26 cellular contexts compared by ENCODE assay signal in the genomic region with DNA sequence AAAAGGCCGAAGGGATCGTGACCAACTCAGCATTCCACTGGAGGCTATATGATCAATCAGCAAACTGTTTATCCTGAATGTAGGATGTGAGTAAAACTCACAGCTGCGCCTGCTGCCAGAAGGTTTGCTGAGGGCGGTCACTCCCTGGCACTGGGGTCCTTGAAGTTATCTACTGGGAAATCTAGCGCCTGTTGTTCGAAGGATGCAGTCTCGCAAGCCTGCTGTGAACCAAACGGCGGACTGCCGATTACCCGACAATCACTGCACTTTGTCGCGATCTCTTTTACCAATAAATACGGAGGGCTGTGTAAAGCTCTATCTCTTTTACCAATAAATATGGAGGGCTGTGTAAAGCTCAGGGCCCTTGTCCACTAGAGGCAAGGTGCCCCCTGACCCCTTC.
"Had no signal": no experiment of that assay in that cellular context is flagged by ENCODE, and none has a peak within 500 bp of the region (broad histone marks: within the 10 kb centered on the region; RNA-seq: fewer than 3 reads in every experiment).

No MANE protein-coding gene starts in this region.

- H3K9me3 ChIP-seq: adrenal gland, body of pancreas, colonic mucosa, esophagus squamous epithelium had no signal

- H3K27me3 ChIP-seq: adrenal gland, body of pancreas, colonic mucosa, esophagus squamous epithelium, gastroesophageal sphincter, heart right ventricle had no signal

- H3K36me3 ChIP-seq: colonic mucosa had no signal

- DNase-seq: activated B cell treated with CpG ODN at 0.5 μM for 24 hours; activated CD4-positive, alpha-beta T cell treated with anti-CD3 and anti-CD28 coated beads for 48 hours; activated CD4-positive, alpha-beta T cell treated with anti-CD3 and anti-CD28 coated beads, Interleukin-2, amount 50 U/mL, for 1 hour; activated CD4-positive, alpha-beta T cell treated with anti-CD3 and anti-CD28 coated beads, Interleukin-2, amount 50 U/mL, for 48 hours; activated CD8-positive, alpha-beta memory T cell treated with anti-CD3 and anti-CD28 coated beads for 24 hours; activated CD8-positive, alpha-beta T cell treated with anti-CD3 and anti-CD28 coated beads for 36 hours; activated naive CD4-positive, alpha-beta T cell treated with anti-CD3 and anti-CD28 coated beads for 36 hours; activated naive CD8-positive, alpha-beta T cell treated with anti-CD3 and anti-CD28 coated beads for 36 hours; activated naive CD8-positive, alpha-beta T cell treated with anti-CD3 and anti-CD28 coated beads, Interleukin-2, amount 50 U/mL, for 24 hours; activated T-cell treated with anti-CD3 and anti-CD28 coated beads for 4 hours; activated T-cell treated with anti-CD3 and anti-CD28 coated beads, Interleukin-2, amount 50 U/mL, for 24 hours; activated T-cell treated with anti-CD3 and anti-CD28 coated beads, Interleukin-2, amount 50 U/mL, for 72 hours; body of pancreas; colonic mucosa; effector CD8-positive, alpha-beta T cell; esophagus squamous epithelium; foreskin melanocyte; heart right ventricle; T-helper 1 cell; T-helper 17 cell; T1000; WERI-Rb-1 had no signal

- H3K4me3 ChIP-seq: adrenal gland, body of pancreas, colonic mucosa, esophagus squamous epithelium, gastroesophageal sphincter, heart right ventricle had no signal

- ATAC-seq: activated CD4-positive, CD25-positive, alpha-beta regulatory T cell treated with anti-CD3 and anti-CD28 coated beads, Interleukin-2, amount 50 U/mL, for 24 hours; activated CD8-positive, alpha-beta T cell treated with anti-CD3 and anti-CD28 coated beads for 36 hours; activated naive CD8-positive, alpha-beta T cell treated with anti-CD3 and anti-CD28 coated beads, Interleukin-2, amount 50 U/mL, for 24 hours; activated T-cell treated with anti-CD3 and anti-CD28 coated beads, Interleukin-2, amount 50 U/mL, for 72 hours; body of pancreas; gastroesophageal sphincter; heart right ventricle; T-helper 17 cell had no signal

- H3K4me1 ChIP-seq: adrenal gland, body of pancreas, colonic mucosa, esophagus squamous epithelium, gastroesophageal sphincter, heart right ventricle had no signal

- H3K27ac ChIP-seq: adrenal gland, body of pancreas, colonic mucosa, epithelial cell of prostate, esophagus squamous epithelium, gastroesophageal sphincter, heart right ventricle, WERI-Rb-1 had no signal
